ENCODE assay signal across 1 cellular context in genomic region chr3:5190147-5190791, GRCh38.
TF ChIP-seq lines count a peak whose summit lies in the region.

No MANE protein-coding gene starts in this region.

TF ChIP-seq in K562, 482 proteins besides CTCF, POLR2A, EP300 and RAD21 (continued from another document):
- TF ChIP-seq ZBTB49 (CRISPR knock-in tag; IDR thresholded peaks at IDR 0.05; ENCODE audit: borderline replicate concordance): no peak
- peak in 1 of 2 experiments; percentile 63; a peak in 1 of 4 replicates for TF ChIP-seq MLLT1 (IDR thresholded peaks at IDR 0.05)
- TF ChIP-seq CHD4 (IDR thresholded peaks at IDR 0.05; ENCODE audit: insufficient read depth, insufficient replicate concordance, low read depth, low read length, poor library complexity, severe bottlenecking): no peak
- no peak for TF ChIP-seq SMC3 (conservative IDR thresholded peaks at IDR 0.05; ENCODE audit: insufficient read depth, low read depth, low read length)
- TF ChIP-seq FOXM1 (IDR thresholded peaks at IDR 0.05; ENCODE audit: low read depth): 0 out of 2 replicates have a peak, but pooled peaks have one; percentile 18
- TF ChIP-seq FOXM1 (CRISPR knock-in tag; IDR thresholded peaks at IDR 0.05; ENCODE audit: low read depth): no peak
- no peak for TF ChIP-seq TAF9B (IDR thresholded peaks at IDR 0.05; ENCODE audit: partially characterized antibody)
